Comparison of ENCODE assay signal across 1 cellular context in genomic region chr12:6944381-6945186, GRCh38.
TF ChIP-seq lines count a peak whose summit lies in the region.

No MANE protein-coding gene starts in this region.

TF ChIP-seq in HEK293, 187 proteins besides CTCF, POLR2A, EP300 and RAD21 (continued from another document):
- TF ChIP-seq ZBTB10 (tag by site-specific recombination; IDR thresholded peaks at IDR 0.05), result no peak; the same call in 1 of the 2 replicates
- no peak for TF ChIP-seq ZSCAN18 (tag by site-specific recombination; IDR thresholded peaks at IDR 0.05)
- no peak for TF ChIP-seq TSHZ1 (tag by site-specific recombination; IDR thresholded peaks at IDR 0.05; ENCODE audit: borderline replicate concordance)
- peak; percentile 87 for TF ChIP-seq HIC1 (tag by site-specific recombination; IDR thresholded peaks at IDR 0.05)
- TF ChIP-seq YY1 (tag by site-specific recombination; IDR thresholded peaks at IDR 0.05), result no peak
